In the genomic region with DNA sequence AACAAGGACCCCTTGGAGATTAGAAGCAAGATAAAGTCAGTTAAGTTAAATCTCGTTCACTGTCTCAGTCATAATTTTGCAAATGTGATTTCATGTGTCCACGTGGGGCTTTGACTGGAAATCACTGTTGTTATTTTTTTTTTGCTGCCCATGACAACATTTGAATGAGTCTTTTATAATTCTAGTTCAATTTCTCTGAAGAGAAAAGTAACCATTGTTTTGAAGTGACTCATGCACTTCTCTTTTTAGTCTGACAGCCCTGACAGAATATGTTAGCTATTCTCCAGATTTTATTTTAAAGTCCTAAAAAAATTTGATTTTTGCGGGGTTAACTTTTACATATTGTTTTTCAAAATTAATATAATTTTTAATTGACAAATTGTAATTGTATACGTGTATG, we compare ENCODE assay signal across 21 cellular contexts. TPM values are rescaled to one million over a fixed set of nuclear protein-coding genes. Genes with fewer than 3 reads are reported as not detected.
A peak's percentile ranks its signal among the peaks of the same experiment; 100 is the strongest.
DNase-seq lines count a peak whose midpoint lies in the region; ATAC-seq, FAIRE-seq and TF ChIP-seq lines count a peak whose summit lies in the region.
"Had no signal": no experiment of that assay in that cellular context is flagged by ENCODE, and none has a peak within 500 bp of the region (broad histone marks: within the 10 kb centered on the region; RNA-seq: fewer than 3 reads in every experiment).

No MANE protein-coding gene starts in this region.

- no peaks in the 10 kb centered on the region for H3K9me3 ChIP-seq in IMR-90 (ENCODE audit: control insufficient read depth, insufficient read depth, low read length)
- peaks cover 5% of the 10 kb centered on the region for H3K9me3 ChIP-seq in astrocyte (ENCODE audit: insufficient read depth, low read depth, low read length)
- no peaks in the 10 kb centered on the region for H3K9me3 ChIP-seq in mesenchymal stem cell (ENCODE audit: control insufficient read depth, low read length)
- H3K9me3 ChIP-seq: ovary had no signal

- in situ Hi-C loops in IMR-90 (cut with MboI; ENCODE audit: low sequenced_read_pairs): no loop called here

- H3K4me1 ChIP-seq in IMR-90 (ENCODE audit: control insufficient read depth, insufficient read depth, low read length) (peaks cover 2% of the 10 kb centered on the region; the same call in 1 of the 2 replicates), astrocyte (ENCODE audit: insufficient read depth, low read length) (no peaks in the 10 kb centered on the region), mesenchymal stem cell (ENCODE audit: control insufficient read depth, insufficient read depth, low read depth, low read length) (no peaks in the 10 kb centered on the region)

- no peaks in the 10 kb centered on the region for H3K9me1 ChIP-seq in IMR-90 (ENCODE audit: insufficient read depth, low read length)

- H2AFZ ChIP-seq in IMR-90 (replicated peaks; ENCODE audit: low read length, poor library complexity) (no peak overlapping the region), astrocyte (ENCODE audit: low read depth, low read length) (no peak overlapping the region), mesenchymal stem cell (ENCODE audit: low read depth, low read length) (no peak overlapping the region)

- H3K14ac ChIP-seq in IMR-90 (replicated peaks; ENCODE audit: low read depth, low read length): no peak overlapping the region
- H3K14ac ChIP-seq in mesenchymal stem cell (ENCODE audit: low read length in 2 of 2): no peak overlapping the region

- no peak for TF ChIP-seq POLR2A in IMR-90 (IDR thresholded peaks at IDR 0.05; ENCODE audit: low read depth, low read length)

- peaks cover 3% of the 10 kb centered on the region for H3K36me3 Mint-ChIP-seq in astrocyte (ENCODE audit: low read depth, unreplicated experiment)
- H3K36me3 Mint-ChIP-seq: CD8-positive, alpha-beta memory T cell; type B pancreatic cell had no signal

- H4K8ac ChIP-seq in IMR-90 (ENCODE audit: low read depth in 2 of 2, low read length in 2 of 2) (no peak overlapping the region), mesenchymal stem cell (ENCODE audit: low read length) (no peak overlapping the region)

- no peak overlapping the region for H3K18ac ChIP-seq in IMR-90 (ENCODE audit: low read depth, low read length)
- H3K18ac ChIP-seq in mesenchymal stem cell (ENCODE audit: low read depth in 1 of 2, low read length in 2 of 2): no peak overlapping the region

- intact Hi-C loops in IMR-90 (cut with micrococcal nuclease): no loop called here

- peaks cover 24% of the 10 kb centered on the region for H3K4me1 Mint-ChIP-seq in astrocyte (ENCODE audit: low read depth, unreplicated experiment)

- TF ChIP-seq CTCF in IMR-90 (conservative IDR thresholded peaks at IDR 0.05; ENCODE audit: low read depth, low read length) (no peak), astrocyte (IDR thresholded peaks at IDR 0.05; ENCODE audit: insufficient read depth, low read depth, low read length) (no peak)

- H2AK5ac ChIP-seq in IMR-90 (ENCODE audit: low read depth, low read length) (no peak overlapping the region), mesenchymal stem cell (ENCODE audit: low read length, severe bottlenecking) (no peak overlapping the region)

- no peak overlapping the region for H3K56ac ChIP-seq in IMR-90 (ENCODE audit: extremely low read depth, insufficient read depth, low read length)

- no peak overlapping the region for H3K4me3 Mint-ChIP-seq in astrocyte (ENCODE audit: unreplicated experiment)
- H3K4me3 Mint-ChIP-seq: CD8-positive, alpha-beta memory T cell; central memory CD8-positive, alpha-beta T cell; type B pancreatic cell had no signal

- no TSS peak for BruUV-seq in IMR-90 (replicated peaks; lab: Mats Ljungman, UMichigan)

- H3K4me2 ChIP-seq in IMR-90 (ENCODE audit: low read depth, low read length) (no peak overlapping the region), astrocyte (ENCODE audit: low read length) (no peak overlapping the region), mesenchymal stem cell (ENCODE audit: low read length, poor library complexity, severe bottlenecking) (no peak overlapping the region)

- DNase-seq in A172 (ENCODE audit: low spot score) (peak; percentile 44), IMR-90 (peak; percentile 40), astrocyte (ENCODE audit: low read depth) (no peak), mesenchymal stem cell (no peak), UCSD-AML1 (lab: John Stamatoyannopoulos, UW; ENCODE audit: unreplicated experiment) (no peak), NCI-H1694 treated with DMSO at 0.1 percent for 48 hours (lab: John Stamatoyannopoulos, UW) (no peak), NCI-H345 treated with DMSO at 0.1 percent for 48 hours (lab: John Stamatoyannopoulos, UW; ENCODE audit: unreplicated experiment) (no peak), NCI-H82 treated with DMSO at 0.1 percent for 48 hours (lab: John Stamatoyannopoulos, UW; ENCODE audit: unreplicated experiment) (no peak)
- DNase-seq: activated T-cell treated with anti-CD3 and anti-CD28 coated beads, Interleukin-2, amount 50 U/mL, for 1 hour; CD8-positive, alpha-beta memory T cell; foreskin fibroblast; KG1; NCI-H1694; NCI-H524; ovary had no signal

- H3K27me3 ChIP-seq in IMR-90 (ENCODE audit: control insufficient read depth, insufficient read depth, low read length): no peaks in the 10 kb centered on the region
- no peaks in the 10 kb centered on the region for H3K27me3 ChIP-seq in astrocyte (ENCODE audit: insufficient read depth, low read length)
- peaks cover 0 to 5% of the 10 kb centered on the region in 2 experiments for H3K27me3 ChIP-seq in mesenchymal stem cell (ENCODE audit: control insufficient read depth in 1 of 2, insufficient read depth in 1 of 2, low read length in 2 of 2)
- H3K27me3 ChIP-seq: ovary had no signal

- H2BK15ac ChIP-seq in IMR-90 (ENCODE audit: low read depth, low read length): no peak overlapping the region
- no peak overlapping the region for H2BK15ac ChIP-seq in mesenchymal stem cell (ENCODE audit: low read depth, poor library complexity, severe bottlenecking)

- POLR2A ChIA-PET in IMR-90 (lab: Charles Lee; ENCODE audit: unreplicated experiment): no interaction called here

- H2AK9ac ChIP-seq in IMR-90 (replicated peaks; ENCODE audit: low read depth, low read length, poor library complexity): no peak overlapping the region

- H2BK5ac ChIP-seq in IMR-90 (ENCODE audit: low read depth, low read length, poor library complexity, severe bottlenecking) (no peak overlapping the region), mesenchymal stem cell (ENCODE audit: low read depth, low read length, poor library complexity, severe bottlenecking) (no peak overlapping the region)

- FAIRE-seq in astrocyte (lab: Jason Lieb, UNC): no peak
- FAIRE-seq: TTC549 had no signal

- no peak overlapping the region for H2BK120ac ChIP-seq in IMR-90 (ENCODE audit: low read depth, low read length)
- H2BK120ac ChIP-seq in mesenchymal stem cell (ENCODE audit: low read depth, low read length): no peak overlapping the region

- no peak overlapping the region for H4K5ac ChIP-seq in IMR-90 (ENCODE audit: low read depth, low read length)

- CTCF ChIA-PET in IMR-90 (lab: Yijun Ruan, JAX): interaction anchor here (1.0 kb wide), 1 partner anchor 11 kb away, joined by 3 read pairs; no protein-coding TSS in a partner anchor

- H3K4ac ChIP-seq in IMR-90 (ENCODE audit: low read depth, low read length): no peak overlapping the region
- no peak overlapping the region for H3K4ac ChIP-seq in mesenchymal stem cell (ENCODE audit: low read depth in 1 of 2, low read length in 2 of 2)

- peak overlapping the region; percentile 36 for H3K27ac Mint-ChIP-seq in astrocyte (ENCODE audit: unreplicated experiment)
- H3K27ac Mint-ChIP-seq: CD8-positive, alpha-beta memory T cell; type B pancreatic cell had no signal

- H3K23ac ChIP-seq in IMR-90 (ENCODE audit: low read depth, low read length) (no peak overlapping the region), mesenchymal stem cell (ENCODE audit: low read length in 2 of 2) (no peak overlapping the region)

- H2BK20ac ChIP-seq in IMR-90 (ENCODE audit: low read depth, low read length): no peak overlapping the region

- H4K91ac ChIP-seq in IMR-90 (ENCODE audit: insufficient read depth, low read depth, low read length): no peak overlapping the region
- no peak overlapping the region for H4K91ac ChIP-seq in mesenchymal stem cell (ENCODE audit: low read length)

- ATAC-seq in IMR-90 (ENCODE audit: low read depth): no peak
- ATAC-seq: left lobe of liver, Panc1 had no signal

- no peak overlapping the region for H3K9ac ChIP-seq in IMR-90 (ENCODE audit: low read depth, low read length)
- H3K9ac ChIP-seq in astrocyte (ENCODE audit: low read length): no peak overlapping the region
- H3K9ac ChIP-seq in mesenchymal stem cell (ENCODE audit: low read length): peak overlapping the region; percentile 53

- TF ChIP-seq RAD21 in IMR-90 (IDR thresholded peaks at IDR 0.05; ENCODE audit: low read length): no peak

- H3K36me3 ChIP-seq in IMR-90 (ENCODE audit: control insufficient read depth, insufficient read depth, low read length) (no peaks in the 10 kb centered on the region), astrocyte (ENCODE audit: insufficient read depth, low read length) (no peaks in the 10 kb centered on the region), mesenchymal stem cell (ENCODE audit: control insufficient read depth in 1 of 2, insufficient read depth in 2 of 2, low read depth in 1 of 2, low read length in 2 of 2) (no peaks in the 10 kb centered on the region)
- H3K36me3 ChIP-seq: ovary had no signal

- H3K9me3 Mint-ChIP-seq in astrocyte (ENCODE audit: unreplicated experiment): peaks cover 2% of the 10 kb centered on the region
- H3K9me3 Mint-ChIP-seq: CD8-positive, alpha-beta memory T cell; central memory CD8-positive, alpha-beta T cell had no signal

- H3K79me1 ChIP-seq in IMR-90 (ENCODE audit: low read depth in 1 of 2, low read length in 2 of 2) (no peaks in the 10 kb centered on the region), mesenchymal stem cell (replicated peaks; ENCODE audit: low read length, poor library complexity, severe bottlenecking) (no peaks in the 10 kb centered on the region)

- no peaks in the 10 kb centered on the region for H3K79me2 ChIP-seq in astrocyte (ENCODE audit: insufficient read depth, low read length)

- H2BK12ac ChIP-seq in mesenchymal stem cell (ENCODE audit: low read length in 2 of 2): no peak overlapping the region

- no peaks in the 10 kb centered on the region for H3K27me3 Mint-ChIP-seq in astrocyte (ENCODE audit: low read depth, unreplicated experiment)

- H4K20me1 ChIP-seq in IMR-90 (ENCODE audit: insufficient read depth, low read length) (no peaks in the 10 kb centered on the region), astrocyte (ENCODE audit: insufficient read depth, low read length) (no peaks in the 10 kb centered on the region)

- dilution Hi-C loops in IMR-90 (cut with HindIII; ENCODE audit: low sequenced_read_pairs, unreplicated experiment): no loop called here

- WGBS in IMR-90 (ENCODE audit: extremely low coverage in 2 of 2, insufficient read length in 1 of 2), 2 experiments: no CpG with 5 or more reads among the region's 4 CpGs
- WGBS in mesenchymal stem cell: 59% methylated on average over 3 of the region's 4 CpGs

- H3K27ac ChIP-seq in IMR-90 (ENCODE audit: insufficient read depth, low read length) (no peak overlapping the region), astrocyte (ENCODE audit: low read depth, low read length) (no peak overlapping the region), mesenchymal stem cell (ENCODE audit: low read length, poor library complexity, severe bottlenecking) (no peak overlapping the region)
- H3K27ac ChIP-seq: ovary, SK-N-MC had no signal

- H3K4me3 ChIP-seq in IMR-90 (ENCODE audit: insufficient read depth, low read depth, low read length): no peak overlapping the region
- H3K4me3 ChIP-seq in astrocyte (ENCODE audit: insufficient read depth, low read depth, low read length): no peak overlapping the region
- H3K4me3 ChIP-seq in mesenchymal stem cell (ENCODE audit: insufficient read depth in 1 of 2, low read depth in 1 of 2, low read length in 2 of 2): no peak overlapping the region
- H3K4me3 ChIP-seq: ovary, SK-N-MC had no signal

RNA-seq across cellular contexts. Expression of a gene that starts 30.7 kb away (rescaled TPM):
- 0.24 and 0.43 TPM in 2 replicates for total RNA-seq in A172 (2014; rRNA removed; shearing (Covaris generic))
- total RNA-seq in IMR-90 (2012; rRNA removed) (0.18 TPM in 1 of 2 replicates, not detected in the other), astrocyte (0.09 and 0.12 TPM in 2 replicates)
- polyA plus RNA-seq in IMR-90 (2012; rRNA removed): 0.03 TPM in 1 of 2 replicates, not detected in the other
- polyA plus RNA-seq in IMR-90 (2012; cell fraction: cytosol; rRNA removed): 0.04 TPM in 1 of 2 replicates, not detected in the other
- polyA plus RNA-seq in IMR-90 (2012; cell fraction: nucleus; rRNA removed; ENCODE audit: low replicate concordance): 0.20 and 0.37 TPM in 2 replicates
- polyA plus RNA-seq in mesenchymal stem cell (2013, experiment 1 of 2): 0.03 TPM
- 0.03 TPM for polyA plus RNA-seq in mesenchymal stem cell (2013, experiment 2 of 2)

RNA-seq across cellular contexts. Expression of a gene that starts 53.6 kb away (rescaled TPM):
- total RNA-seq in A172 (2014; rRNA removed; shearing (Covaris generic)): 26.5 and 45.0 TPM in 2 replicates
- total RNA-seq in IMR-90 (2012; rRNA removed) (8.9 and 11.7 TPM in 2 replicates), astrocyte (30.3 and 30.5 TPM in 2 replicates)
- polyA plus RNA-seq in IMR-90 (2012; rRNA removed): 16.2 and 17.1 TPM in 2 replicates
- polyA plus RNA-seq in IMR-90 (2012; cell fraction: cytosol; rRNA removed): 13.7 and 15.5 TPM in 2 replicates
- 22.8 and 27.3 TPM in 2 replicates for polyA plus RNA-seq in IMR-90 (2012; cell fraction: nucleus; rRNA removed; ENCODE audit: low replicate concordance)
- polyA plus RNA-seq in mesenchymal stem cell (2013, experiment 1 of 2): 12.9 TPM
- polyA plus RNA-seq in mesenchymal stem cell (2013, experiment 2 of 2): 12.9 TPM

Comparison
In these comparisons a context has a peak if more than half of its experiments do, and no peak if none do; other contexts are left out.
1. DNase-seq: peak in A172 (single experiment) and IMR-90 (single experiment); none in astrocyte (single experiment), mesenchymal stem cell (single experiment), UCSD-AML1 (single experiment), NCI-H1694 treated with DMSO at 0.1 percent for 48 hours (single experiment), NCI-H345 treated with DMSO at 0.1 percent for 48 hours (single experiment) and NCI-H82 treated with DMSO at 0.1 percent for 48 hours (single experiment).